Comparison of ENCODE assay signal across 21 cellular contexts in genomic region chr5:109868737-109869136, GRCh38.
DNase-seq lines count a peak whose midpoint lies in the region; ATAC-seq and TF ChIP-seq lines count a peak whose summit lies in the region.
"Had no signal": no experiment of that assay in that cellular context is flagged by ENCODE, and none has a peak within 500 bp of the region (broad histone marks: within the 10 kb centered on the region; RNA-seq: fewer than 3 reads in every experiment).

No MANE protein-coding gene starts in this region.

- POLR2A ChIA-PET in activated CD4-positive, alpha-beta T cell treated with anti-CD3 and anti-CD28 coated beads for 36 hours (lab: Charles Lee), result interaction anchor here (0.7 kb wide), 1 partner anchor 53 kb away, joined by 4 read pairs; no protein-coding TSS in a partner anchor

- peaks cover 33% of the 10 kb centered on the region for H3K4me1 Mint-ChIP-seq in activated CD4-positive, alpha-beta T cell treated with anti-CD3 and anti-CD28 coated beads for 36 hours

- H3K36me3 Mint-ChIP-seq in activated CD4-positive, alpha-beta T cell treated with anti-CD3 and anti-CD28 coated beads for 36 hours (ENCODE audit: low read depth), result peaks cover 47% of the 10 kb centered on the region

- in situ Hi-C loops in astrocyte of the spinal cord (cut with HindIII; ENCODE audit: low sequenced_read_pairs), result no loop called here

- TF ChIP-seq CTCF in astrocyte of the spinal cord (IDR thresholded peaks at IDR 0.05; ENCODE audit: low read depth, low read length), result no peak

- no peak overlapping the region for H3K4me3 Mint-ChIP-seq in activated CD4-positive, alpha-beta T cell treated with anti-CD3 and anti-CD28 coated beads for 36 hours

- no peaks in the 10 kb centered on the region for H3K9me3 Mint-ChIP-seq in activated CD4-positive, alpha-beta T cell treated with anti-CD3 and anti-CD28 coated beads for 36 hours (ENCODE audit: low read depth)

- peak; percentile 60 for ATAC-seq in activated CD4-positive, alpha-beta T cell treated with anti-CD3 and anti-CD28 coated beads for 36 hours
- ATAC-seq: gastroesophageal sphincter, left lung had no signal

- no peak overlapping the region for H3K4me3 ChIP-seq in astrocyte of the spinal cord (ENCODE audit: low read depth, low read length)
- H3K4me3 ChIP-seq: BLaER1, coronary artery, gastroesophageal sphincter, left lung, SJSA1, transverse colon had no signal

- no peak for DNase-seq in activated CD4-positive, alpha-beta T cell treated with anti-CD3 and anti-CD28 coated beads for 36 hours
- no peak for DNase-seq in activated CD4-positive, alpha-beta T cell treated with anti-CD3 and anti-CD28 coated beads, Interleukin-2, amount 50 U/mL, for 4 hours
- peak; percentile 30 for DNase-seq in H4 (ENCODE audit: low spot score)
- DNase-seq in astrocyte of the spinal cord (ENCODE audit: low read depth, low spot score), result peak; percentile 68
- DNase-seq in non-pigmented ciliary epithelial cell (ENCODE audit: low read depth), result peak; percentile 63
- DNase-seq in CD1c-positive myeloid dendritic cell (ENCODE audit: extremely low spot score), result no peak
- DNase-seq in NOMO-1 treated with DMSO at 0.1 percent for 48 hours (lab: John Stamatoyannopoulos, UW; ENCODE audit: unreplicated experiment), result no peak
- DNase-seq in SIG-M5 (lab: John Stamatoyannopoulos, UW), result no peak
- DNase-seq: activated CD4-positive, CD25-positive, alpha-beta regulatory T cell treated with anti-CD3 and anti-CD28 coated beads, Interleukin-2, amount 50 U/mL, for 72 hours; DMS53; H7; left lung; NCI-H2081; NCI-H510A treated with DMSO at 0.1 percent for 48 hours; posterior cingulate gyrus; T-helper 9 cell; transverse colon had no signal

- no peaks in the 10 kb centered on the region for H3K27me3 Mint-ChIP-seq in activated CD4-positive, alpha-beta T cell treated with anti-CD3 and anti-CD28 coated beads for 36 hours

- CTCF ChIA-PET in activated CD4-positive, alpha-beta T cell treated with anti-CD3 and anti-CD28 coated beads for 36 hours (lab: Charles Lee), result no interaction called here

- H3K27ac Mint-ChIP-seq in activated CD4-positive, alpha-beta T cell treated with anti-CD3 and anti-CD28 coated beads for 36 hours, result peak overlapping the region; percentile 58

- intact Hi-C loops in activated CD4-positive, alpha-beta T cell treated with anti-CD3 and anti-CD28 coated beads for 36 hours (cut with DNase I, micrococcal nuclease), result loop anchor here in 1 of 2 experiments (10.0 kb wide), 1 partner anchor 186 kb away; no protein-coding TSS in a partner anchor

Comparison
In these comparisons a context has a peak if more than half of its experiments do, and no peak if none do; other contexts are left out.
1. DNase-seq: peak in H4 (single experiment), astrocyte of the spinal cord (single experiment) and non-pigmented ciliary epithelial cell (single experiment); none in activated CD4-positive, alpha-beta T cell treated with anti-CD3 and anti-CD28 coated beads for 36 hours (single experiment), activated CD4-positive, alpha-beta T cell treated with anti-CD3 and anti-CD28 coated beads, Interleukin-2, amount 50 U/mL, for 4 hours (0 of 2), CD1c-positive myeloid dendritic cell (single experiment), NOMO-1 treated with DMSO at 0.1 percent for 48 hours (single experiment) and SIG-M5 (single experiment).